Comparison of ENCODE assay signal across 16 cellular contexts in genomic region chr3:54649551-54649950, GRCh38.
"Had no signal": no experiment of that assay in that cellular context is flagged by ENCODE, and none has a peak within 500 bp of the region (broad histone marks: within the 10 kb centered on the region; RNA-seq: fewer than 3 reads in every experiment).

No MANE protein-coding gene starts in this region.

- H3K27me3 ChIP-seq: colonic mucosa, gastrocnemius medialis, spleen, testis, tibial nerve had no signal

- H3K4me1 ChIP-seq: colonic mucosa, gastrocnemius medialis, spleen, testis, tibial nerve had no signal

- H3K4me3 ChIP-seq: colonic mucosa, gastrocnemius medialis, mucosa of descending colon, spleen, testis, tibial nerve had no signal

- DNase-seq: colonic mucosa; dermis blood vessel endothelial cell; gastrocnemius medialis; glutamatergic neuron; mucosa of descending colon; naive thymus-derived CD8-positive, alpha-beta T cell; posterior cingulate gyrus; spleen; stimulated activated CD4-positive, alpha-beta T cell treated with anti-CD3 and anti-CD28 coated beads, Interleukin-15, amount 100 ng/mL, for 24 hours; stimulated activated CD4-positive, alpha-beta T cell treated with anti-CD3 and anti-CD28 coated beads, Interleukin-1b, Interleukin-23, amount 100 ng/mL, for 48 hours; stimulated activated CD4-positive, alpha-beta T cell treated with anti-CD3 and anti-CD28 coated beads, Interleukin-4, amount 100 ng/mL, for 24 hours; testis had no signal

- H3K36me3 ChIP-seq: colonic mucosa, gastrocnemius medialis, spleen, tibial nerve had no signal

- H3K9me3 ChIP-seq: colonic mucosa, gastrocnemius medialis, mucosa of descending colon, testis had no signal

- ATAC-seq: gastrocnemius medialis; left lobe of liver; mucosa of descending colon; naive thymus-derived CD8-positive, alpha-beta T cell; sciatic nerve; stimulated activated memory B cell treated with anti-CD40 and anti-IgM and Interleukin-4, amounts not matched to agents 10 μg/mL and 1 μg/mL and 100 μg/mL, for 72 hours had no signal

- H3K27ac ChIP-seq: colonic mucosa, gastrocnemius medialis, spleen, testis, tibial nerve had no signal
